In genomic region chr16:84795338-84796053, GRCh38 we compare ENCODE assay signal across 13 cellular contexts. TPM values are rescaled to one million over a fixed set of nuclear protein-coding genes. Genes with fewer than 3 reads are reported as not detected.
DNase-seq lines count a peak whose midpoint lies in the region; ATAC-seq, FAIRE-seq and TF ChIP-seq lines count a peak whose summit lies in the region.
"Had no signal": no experiment of that assay in that cellular context is flagged by ENCODE, and none has a peak within 500 bp of the region (broad histone marks: within the 10 kb centered on the region; RNA-seq: fewer than 3 reads in every experiment).

No MANE protein-coding gene starts in this region.

- no peak overlapping the region; a peak in 2 of 7 replicates for H3K9ac ChIP-seq in H1 (replicated peaks in 1 of 4; ENCODE audit: extremely low read depth in 1 of 4, low read depth in 3 of 4, low read length in 3 of 4)
- H3K9ac ChIP-seq: parathyroid adenoma had no signal

- H3K14ac ChIP-seq in H1 (ENCODE audit: insufficient read length): no peak overlapping the region

- no peak overlapping the region for H2BK120ac ChIP-seq in H1 (replicated peaks; ENCODE audit: low read depth, low read length)

- peak overlapping the region; percentile 63; the same call in 1 of the 2 replicates for H4K8ac ChIP-seq in H1 (ENCODE audit: extremely low read depth, insufficient read depth, low read length)

- no peak for TF ChIP-seq POLR2A in H1 (IDR thresholded peaks at IDR 0.05; ENCODE audit: control extremely low read depth in 1 of 2, low read depth in 2 of 2, low read length in 2 of 2)
- no peak for TF ChIP-seq POLR2A in right lobe of liver (IDR thresholded peaks at IDR 0.05)

- H3K79me2 ChIP-seq in H1 (ENCODE audit: control insufficient read depth in 1 of 2, insufficient read depth in 2 of 2, low read length in 2 of 2): no peaks in the 10 kb centered on the region
- H3K79me2 ChIP-seq: parathyroid adenoma had no signal

- CTCF ChIA-PET in H1 (lab: Charles Lee; ENCODE audit: partially characterized antibody): interaction anchor here (0.6 to 1.5 kb wide), 8 partner anchors 39 to 1191 kb away, joined by 3 to 5 read pairs (median 4); no protein-coding TSS in a partner anchor

- no peak overlapping the region for H2BK12ac ChIP-seq in H1 (ENCODE audit: low read depth, low read length)

- H3K79me1 ChIP-seq in H1 (ENCODE audit: low read depth, low read length): no peaks in the 10 kb centered on the region

- no peak for FAIRE-seq in H1 (lab: Jason Lieb, UNC)

- no peak overlapping the region for H3K18ac ChIP-seq in H1 (ENCODE audit: extremely low read depth, low read length)

- DNase-seq in HFF-Myc (ENCODE audit: extremely low read depth, low read depth) (peak; percentile 69), H1 (ENCODE audit: low read depth in 1 of 2, low spot score in 2 of 2) (no peak), right lobe of liver (peak in 1 of 3 donors; percentile 46), thoracic aorta (ENCODE audit: low spot score) (peak; percentile 47), AML-193 (lab: John Stamatoyannopoulos, UW) (no peak), NAMALWA (ENCODE audit: low spot score) (no peak)
- DNase-seq: endodermal cell had no signal

- H3K23me2 ChIP-seq in H1 (ENCODE audit: low read depth, low read length): no peaks in the 10 kb centered on the region

- H3K27ac ChIP-seq in H1 (ENCODE audit: low read depth, low read length): no peak overlapping the region
- peak overlapping the region in 1 of 3 donors; percentile 29 for H3K27ac ChIP-seq in right lobe of liver
- peak overlapping the region in 1 of 2 donors; percentile 1 for H3K27ac ChIP-seq in thoracic aorta
- H3K27ac ChIP-seq: HL-60, parathyroid adenoma had no signal

- no peak overlapping the region for H4K5ac ChIP-seq in H1 (ENCODE audit: insufficient read length, low read depth, low read length)

- TF ChIP-seq CTCF in HFF-Myc (IDR thresholded peaks at IDR 0.05; ENCODE audit: low read depth, low read length, missing control alignments) (no peak), H1 (IDR thresholded peaks at IDR 0.05; ENCODE audit: control extremely low read depth in 1 of 3, insufficient read depth in 1 of 3, low read depth in 1 of 3, low read length in 3 of 3) (no peak), right lobe of liver (IDR thresholded peaks at IDR 0.05) (no peak), thoracic aorta (IDR thresholded peaks at IDR 0.05) (no peak)

- H3K4ac ChIP-seq in H1 (replicated peaks; ENCODE audit: insufficient read length, low read depth, low read length): no peak overlapping the region

- no peak overlapping the region for H2AK5ac ChIP-seq in H1 (ENCODE audit: low read depth, low read length)

- no peak overlapping the region for H2BK20ac ChIP-seq in H1 (ENCODE audit: low read length)

- H3K4me3 ChIP-seq in HFF-Myc (replicated peaks; ENCODE audit: low read depth, low read length) (no peak overlapping the region), H1 (ENCODE audit: extremely low read depth in 1 of 4, insufficient read depth in 2 of 4, low read depth in 3 of 4, low read length in 4 of 4) (no peak overlapping the region), right lobe of liver (no peak overlapping the region), thoracic aorta (peak overlapping the region; percentile 54)

- H3K27me3 ChIP-seq in H1 (replicated peaks in 1 of 4; ENCODE audit: control insufficient read depth in 3 of 4, extremely low read depth in 1 of 4, insufficient read depth in 3 of 4, low read length in 3 of 4) (no peaks in the 10 kb centered on the region), right lobe of liver (no peaks in the 10 kb centered on the region), thoracic aorta (replicated peaks; ENCODE audit: insufficient read depth) (no peaks in the 10 kb centered on the region)

- no peak overlapping the region for H3K56ac ChIP-seq in H1 (replicated peaks; ENCODE audit: insufficient read length, low read depth, low read length)

- no peaks in the 10 kb centered on the region for H3K9me3 ChIP-seq in H1 (ENCODE audit: insufficient read depth in 2 of 2, low read depth in 1 of 2, low read length in 1 of 2)
- H3K9me3 ChIP-seq in right lobe of liver: no peaks in the 10 kb centered on the region
- no peaks in the 10 kb centered on the region for H3K9me3 ChIP-seq in thoracic aorta

- H4K91ac ChIP-seq in H1 (replicated peaks; ENCODE audit: insufficient read length, low read length): no peak overlapping the region

- no peak overlapping the region for H2BK5ac ChIP-seq in H1 (ENCODE audit: low read depth, low read length)

- no peak for TF ChIP-seq EP300 in H1 (IDR thresholded peaks at IDR 0.05; ENCODE audit: borderline replicate concordance in 1 of 2, low read depth in 2 of 2, low read length in 2 of 2)

- no peak overlapping the region for H2BK15ac ChIP-seq in H1 (ENCODE audit: low read length)

- peak; percentile 31 to 61 (median 54) for ATAC-seq in right lobe of liver
- ATAC-seq in thoracic aorta (ENCODE audit: insufficient number of reproducible peaks, low FRiP score, low read depth): peak; percentile 91
- ATAC-seq in GM21447 (IDR thresholded peaks at IDR 0.05; ENCODE audit: unreplicated experiment): no peak
- ATAC-seq in GM21423 (IDR thresholded peaks at IDR 0.05; ENCODE audit: unreplicated experiment): no peak
- ATAC-seq: stimulated activated memory B cell treated with anti-CD40 and anti-IgM and Interleukin-4, amounts not matched to agents 10 μg/mL and 1 μg/mL and 100 μg/mL, for 72 hours had no signal

- H3K23ac ChIP-seq in H1 (ENCODE audit: insufficient read length): no peak overlapping the region

- H3K4me2 ChIP-seq in H1 (ENCODE audit: insufficient read depth in 1 of 2, low read depth in 2 of 2, low read length in 2 of 2): no peak overlapping the region

- POLR2A ChIA-PET in H1 (lab: Charles Lee; ENCODE audit: partially characterized antibody): interaction anchor here (2.1 kb wide), 1 partner anchor 14 kb away, joined by 6 read pairs; no protein-coding TSS in a partner anchor

- H3K4me1 ChIP-seq in H1 (replicated peaks in 1 of 4; ENCODE audit: control insufficient read depth in 3 of 4, insufficient read depth in 4 of 4, low read length in 3 of 4) (peaks cover 0 to 2% (median 0%) of the 10 kb centered on the region in 4 experiments; a peak in 2 of 7 replicates), right lobe of liver (no peaks in the 10 kb centered on the region), thoracic aorta (ENCODE audit: control insufficient read depth in 1 of 2, low read depth in 2 of 2) (no peaks in the 10 kb centered on the region)
- H3K4me1 ChIP-seq: parathyroid adenoma had no signal

- WGBS in H1 (ENCODE audit: extremely low coverage in 1 of 2, insufficient coverage in 1 of 2, insufficient read length in 1 of 2, insufficient replicate concordance in 2 of 2, low coverage in 1 of 2, low lambda C conversion rate in 2 of 2, missing lambda C conversion rate in 1 of 2), 2 experiments: 88% methylated on average over 22 of the region's 22 CpGs; no CpG with 5 or more reads in 1 of the 2 experiments
- WGBS in right lobe of liver (ENCODE audit: insufficient coverage, low coverage, low lambda C conversion rate, missing lambda C conversion rate): 56% methylated on average over 8 of the region's 22 CpGs

- H3K36me3 ChIP-seq in H1 (ENCODE audit: control insufficient read depth in 2 of 4, insufficient read depth in 4 of 4, low read length in 3 of 4): no peaks in the 10 kb centered on the region
- no peaks in the 10 kb centered on the region for H3K36me3 ChIP-seq in right lobe of liver
- H3K36me3 ChIP-seq in thoracic aorta: no peaks in the 10 kb centered on the region

- no peaks in the 10 kb centered on the region for H4K20me1 ChIP-seq in H1 (replicated peaks in 1 of 2; ENCODE audit: control insufficient read depth in 1 of 2, insufficient read depth in 2 of 2, low read length in 2 of 2)

- no peak for TF ChIP-seq RAD21 in H1 (IDR thresholded peaks at IDR 0.05 in 1 of 2, conservative IDR thresholded peaks at IDR 0.05 in 1 of 2; ENCODE audit: low read depth in 2 of 2, low read length in 2 of 2)

- H2AFZ ChIP-seq in H1 (ENCODE audit: low read length): 0 out of 2 replicates have a peak overlapping the region, but pooled peaks have one; percentile 26
- H2AFZ ChIP-seq: parathyroid adenoma had no signal

- intact Hi-C loops in right lobe of liver (cut with DNase I): no loop called here

TF ChIP-seq in H1, 55 proteins besides CTCF, POLR2A, EP300 and RAD21:
- TF ChIP-seq RXRA (IDR thresholded peaks at IDR 0.05; ENCODE audit: insufficient read depth, low read depth, low read length): no peak
- peak; percentile 87 for TF ChIP-seq CEBPB (IDR thresholded peaks at IDR 0.05; ENCODE audit: low read depth, low read length)
TF ChIP-seq in H1: peak in this region for 1.

RNA-seq across cellular contexts. Expression of gene CRISPLD2, which starts 24.3 kb away (rescaled TPM):
- total RNA-seq in H1 (2021; fragmentation: NEBNext Ultra II Directional; extraction: Animal tissue kit (Norgen Biotek cat#: 25700)): 5.1 and 6.4 TPM in 2 replicates
- polyA plus RNA-seq in H1 (2011; rRNA removed): 2.7 and 3.6 TPM in 2 replicates
- 3.5 TPM for polyA plus RNA-seq in H1 (2011; cell fraction: cytosol; rRNA removed)
- polyA plus RNA-seq in H1 (2011; cell fraction: nucleus; rRNA removed): 5.6 TPM
- polyA plus RNA-seq in H1 (2012, experiment 1 of 2): 3.2 to 4.7 TPM (median 4.0 TPM) in 4 replicates
- polyA plus RNA-seq in H1 (2012, experiment 2 of 2): 2.0 TPM
- 6.6 TPM for polyA plus RNA-seq in H1 (2013, experiment 1 of 2)
- polyA plus RNA-seq in H1 (2013, experiment 2 of 2): 6.2 TPM
- polyA minus RNA-seq in H1 (2011; rRNA and poly(A)+ RNA removed): 4.0 and 7.3 TPM in 2 replicates
- polyA minus RNA-seq in H1 (2011; cell fraction: cytosol; rRNA and poly(A)+ RNA removed): 4.4 TPM
- 4.8 TPM for polyA minus RNA-seq in H1 (2011; cell fraction: nucleus; rRNA and poly(A)+ RNA removed)
- total RNA-seq in right lobe of liver (10 to 100 TPM in 3 of 6 experiments, 1 to 10 TPM in 3; 2.9 to 14.8 (median 8.9) TPM), thoracic aorta (100 to 1,000 TPM; 116 to 390 TPM)
- total RNA-seq: activated T-helper 1 cell treated with anti-CD3 and anti-CD28 coated beads, Interleukin-12 subunit alpha, Interleukin-12 subunit beta, Interleukin-2, Interleukin-4 antibody, amounts not matched to agents 30 ng/mL and 10 ng/mL and 1 ng/mL, durations not matched to agents 14 hours and 24 hours and 36 hours had no signal

Comparison
In these comparisons a context has a peak if more than half of its experiments do, and no peak if none do; other contexts are left out.
1. DNase-seq: peak in HFF-Myc (single experiment) and thoracic aorta (single experiment); none in H1 (0 of 2), AML-193 (0 of 2) and NAMALWA (single experiment).
2. ATAC-seq: peak in right lobe of liver (4 of 4) and thoracic aorta (single experiment); none in GM21447 (single experiment) and GM21423 (single experiment).
3. RNA of gene CRISPLD2, which starts 24.3 kb away (total RNA-seq): 116 to 390 TPM in thoracic aorta; 2.9 to 14.8 TPM in right lobe of liver and 5.1 to 6.4 TPM in H1; every median in the first group is over 4 times any median in the second.